ENCODE assay signal across 8 cellular contexts in genomic region chr19:40806385-40807146, GRCh38. TPM values are rescaled to one million over a fixed set of nuclear protein-coding genes. Genes with fewer than 3 reads are reported as not detected.
A peak's percentile ranks its signal among the peaks of the same experiment; 100 is the strongest.
DNase-seq lines count a peak whose midpoint lies in the region; ATAC-seq and TF ChIP-seq lines count a peak whose summit lies in the region.

No MANE protein-coding gene starts in this region.

- peaks cover 50% of the 10 kb centered on the region for H3K79me2 ChIP-seq in SU-DHL-6 (ENCODE audit: insufficient read depth, low read length)

- peaks cover 90% of the 10 kb centered on the region for H3K4me1 ChIP-seq in suprapubic skin

- no peaks in the 10 kb centered on the region for H4K20me1 ChIP-seq in SU-DHL-6 (ENCODE audit: low read depth, low read length)

- no peak for TF ChIP-seq CTCF in C4-2B (conservative IDR thresholded peaks at IDR 0.05)
- TF ChIP-seq CTCF in SU-DHL-6 (IDR thresholded peaks at IDR 0.05; ENCODE audit: insufficient read depth, low read length, poor library complexity, severe bottlenecking): peak; percentile 77
- TF ChIP-seq CTCF in omental fat pad (IDR thresholded peaks at IDR 0.05): peak in 2 of 3 donors; percentile 70 to 79
- peak; percentile 80 to 96 for TF ChIP-seq CTCF in suprapubic skin (IDR thresholded peaks at IDR 0.05)

- no peak for TF ChIP-seq POLR2A in suprapubic skin (IDR thresholded peaks at IDR 0.05)

- no peak overlapping the region for H2AFZ ChIP-seq in SU-DHL-6 (ENCODE audit: low read depth, low read length, severe bottlenecking)

- no peak overlapping the region for H3K4me2 ChIP-seq in SU-DHL-6 (ENCODE audit: low read depth, low read length, poor library complexity, severe bottlenecking)

- H3K9me2 ChIP-seq in SU-DHL-6 (replicated peaks; ENCODE audit: insufficient read depth, low read length): no peaks in the 10 kb centered on the region

- DNase-seq in activated naive CD8-positive, alpha-beta T cell treated with anti-CD3 and anti-CD28 coated beads, Interleukin-2, amount 50 U/mL, for 16 hours (ENCODE audit: low read depth, low spot score): peak; percentile 58
- DNase-seq in head of caudate nucleus (peak; percentile 81 to 98 (median 93)), omental fat pad (ENCODE audit: low spot score) (peak; percentile 75), suprapubic skin (ENCODE audit: low spot score in 2 of 2) (peak; percentile 92 to 93)

- H3K27ac ChIP-seq in C4-2B (peak overlapping the region; percentile 70), SU-DHL-6 (ENCODE audit: low read depth, low read length) (no peak overlapping the region), suprapubic skin (peak overlapping the region; percentile 79)

- H3K9me3 ChIP-seq in SU-DHL-6 (ENCODE audit: insufficient read depth, low read length) (no peaks in the 10 kb centered on the region), suprapubic skin (no peaks in the 10 kb centered on the region)

- no peak overlapping the region for H3K4me3 ChIP-seq in SU-DHL-6 (ENCODE audit: insufficient read depth, low read length, poor library complexity, severe bottlenecking)
- H3K4me3 ChIP-seq in suprapubic skin: peak overlapping the region; percentile 22

- no peaks in the 10 kb centered on the region for H3K27me3 ChIP-seq in SU-DHL-6 (ENCODE audit: low read length)
- no peaks in the 10 kb centered on the region for H3K27me3 ChIP-seq in suprapubic skin

- peaks cover 3% of the 10 kb centered on the region; the same call in 1 of the 2 replicates for H3F3A ChIP-seq in SU-DHL-6 (ENCODE audit: insufficient read depth)

- WGBS in suprapubic skin: 13% methylated on average over 16 of the region's 26 CpGs

- no peak overlapping the region for H3K9ac ChIP-seq in SU-DHL-6 (ENCODE audit: low read length)

- peak; percentile 40 for ATAC-seq in HG03159 (IDR thresholded peaks at IDR 0.05; ENCODE audit: unreplicated experiment)
- ATAC-seq in omental fat pad (ENCODE audit: low FRiP score): peak; percentile 71
- ATAC-seq in GM21390 (IDR thresholded peaks at IDR 0.05; ENCODE audit: unreplicated experiment): no peak

- intact Hi-C loops in head of caudate nucleus (cut with DNase I): loop anchor here (2.0 kb wide), 1 partner anchor 90 kb away; the partner anchor contains the start of genes COQ8B and ITPKC

- no peak for TF ChIP-seq EP300 in suprapubic skin (IDR thresholded peaks at IDR 0.05)

- H3K36me3 ChIP-seq in SU-DHL-6 (ENCODE audit: low read length) (no peaks in the 10 kb centered on the region), suprapubic skin (peaks cover 22% of the 10 kb centered on the region)

RNA-seq across cellular contexts. Expression of gene EGLN2, which starts 7.6 kb away (rescaled TPM):
- total RNA-seq in omental fat pad (100 to 1,000 TPM in 2 of 4 donors, 10 to 100 TPM in 2; 91.6 to 107 (median 101) TPM), suprapubic skin (10 to 100 TPM; 31.5 to 51.2 (median 37.6) TPM)

RNA-seq across cellular contexts. Expression of gene RAB4B, which starts 28.5 kb away (rescaled TPM):
- total RNA-seq in omental fat pad (10 to 100 TPM; 20.0 to 37.0 (median 21.7) TPM), suprapubic skin (10 to 100 TPM; 12.4 to 20.7 (median 17.0) TPM)

RNA-seq across cellular contexts. Expression of gene MIA, which starts 31.2 kb away (rescaled TPM):
- total RNA-seq in omental fat pad (not detected), suprapubic skin (10 to 100 TPM in 2 of 4 donors, 1 to 10 TPM in 2; 4.8 to 15.1 (median 9.9) TPM)

RNA-seq across cellular contexts. Expression of gene CYP2A6, which starts 43.7 kb away (rescaled TPM):
- under 1 TPM in 1 of 4 donors, not detected in 3; 0.36 TPM for total RNA-seq in omental fat pad
- total RNA-seq in suprapubic skin: not detected

RNA-seq across cellular contexts. Expression of gene SNRPA, which starts 55.6 kb away (rescaled TPM):
- total RNA-seq in omental fat pad (10 to 100 TPM; 34.8 to 46.8 (median 41.0) TPM), suprapubic skin (10 to 100 TPM; 49.6 to 52.2 (median 51.0) TPM)
